ENCODE assay signal across 9 cellular contexts in the genomic region with DNA sequence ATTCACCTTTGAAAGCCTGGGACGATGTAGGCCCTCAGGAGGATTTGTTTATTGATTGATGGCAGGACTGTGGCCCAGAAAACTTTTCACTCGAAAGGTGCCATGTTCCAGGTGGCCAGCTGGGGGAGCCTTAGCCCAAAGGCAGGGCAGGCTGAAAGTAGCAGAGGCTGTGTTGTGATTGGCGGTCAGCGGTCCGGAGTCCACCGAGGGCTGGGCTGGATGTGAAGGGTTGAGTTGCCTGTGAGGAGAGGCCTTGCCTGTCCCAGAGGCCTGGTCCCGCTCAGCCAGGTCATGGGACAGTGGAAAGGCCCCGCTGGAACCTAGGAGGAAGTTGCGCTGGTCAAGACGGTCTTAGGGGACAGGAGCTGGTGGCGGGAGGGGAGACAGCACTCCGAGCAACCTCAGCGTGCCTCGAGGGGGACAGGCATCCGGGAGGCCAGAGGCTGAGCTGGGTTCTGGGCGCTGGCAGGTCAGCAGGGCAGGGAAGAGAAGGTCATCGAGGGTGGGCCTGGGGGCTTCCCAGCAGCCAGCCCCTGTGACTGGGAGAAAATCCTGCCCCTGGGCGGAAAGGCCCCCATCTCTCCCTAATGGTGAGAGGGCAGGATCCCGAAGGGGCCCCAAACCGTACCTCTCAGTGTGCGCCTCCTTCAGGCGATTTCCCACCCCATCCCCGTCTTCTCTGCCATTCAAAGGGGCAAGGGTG. TPM values are rescaled to one million over a fixed set of nuclear protein-coding genes. Genes with fewer than 3 reads are reported as not detected.
DNase-seq lines count a peak whose midpoint lies in the region; ATAC-seq and TF ChIP-seq lines count a peak whose summit lies in the region.
"Had no signal": no experiment of that assay in that cellular context is flagged by ENCODE, and none has a peak within 500 bp of the region (broad histone marks: within the 10 kb centered on the region; RNA-seq: fewer than 3 reads in every experiment).

No MANE protein-coding gene starts in this region.

- H3K4me2 ChIP-seq in OCI-LY3 (ENCODE audit: low read length) = peak overlapping the region; percentile 73

- POLR2A ChIA-PET in AG04449 (lab: Yijun Ruan, JAX) = no interaction called here

- CTCF ChIA-PET in AG04449 (lab: Yijun Ruan, JAX) = interaction anchor here (1.0 to 1.3 kb wide), 2 partner anchors 9 to 20 kb away, joined by 3 read pairs; no protein-coding TSS in a partner anchor

- peak overlapping the region; percentile 31; the same call in 1 of the 2 replicates for H3K9ac ChIP-seq in OCI-LY3 (ENCODE audit: low read length)

- peak; percentile 75 for ATAC-seq in HG02981 (IDR thresholded peaks at IDR 0.05; ENCODE audit: unreplicated experiment)

- H3K4me1 ChIP-seq in OCI-LY3 (ENCODE audit: low read length) = peaks cover 5% of the 10 kb centered on the region; the same call in 1 of the 2 replicates
- no peaks in the 10 kb centered on the region for H3K4me1 ChIP-seq in ascending aorta

- peak overlapping the region; percentile 83; the same call in 1 of the 2 replicates for H2AFZ ChIP-seq in OCI-LY3 (ENCODE audit: low read depth, low read length)

- no peaks in the 10 kb centered on the region for H4K20me1 ChIP-seq in OCI-LY3 (ENCODE audit: insufficient read depth, low read length)

- DNase-seq in AG04449 (ENCODE audit: low read depth, low spot score) (no peak), iPS DF 19.7 (ENCODE audit: low read depth, low spot score) (peak; percentile 73), ascending aorta (ENCODE audit: low spot score in 2 of 2) (no peak)
- DNase-seq in activated T-helper 9 cell treated with anti-CD3 and anti-CD28 coated beads, Interleukin-2, amount 50 U/mL, for 16 hours (ENCODE audit: low read depth) = peak; percentile 5
- DNase-seq in stimulated activated CD4-positive, alpha-beta T cell treated with anti-CD3 and anti-CD28 coated beads, TNF-alpha, amount 100 ng/mL, for 48 hours (ENCODE audit: low read depth in 3 of 3) = peak; percentile 19 to 41 (median 37)

- H3K79me2 ChIP-seq in OCI-LY3 (ENCODE audit: low read length) = no peaks in the 10 kb centered on the region

- H3K36me3 ChIP-seq in OCI-LY3 (replicated peaks; ENCODE audit: low read depth, low read length) = no peaks in the 10 kb centered on the region
- H3K36me3 ChIP-seq in ascending aorta = no peaks in the 10 kb centered on the region

- H3K27me3 ChIP-seq in OCI-LY3 (ENCODE audit: low read depth, low read length) (no peaks in the 10 kb centered on the region), ascending aorta (no peaks in the 10 kb centered on the region)

- H3K4me3 ChIP-seq in AG04449 (ENCODE audit: low read depth, low read length) (no peak overlapping the region), GM12875 (ENCODE audit: low read depth, low read length) (no peak overlapping the region), OCI-LY3 (ENCODE audit: low read length) (peak overlapping the region; percentile 69), ascending aorta (no peak overlapping the region)

- H3K9me3 ChIP-seq in OCI-LY3 (ENCODE audit: insufficient read depth, low read length) = no peaks in the 10 kb centered on the region
- peaks cover 0 to 8% of the 10 kb centered on the region in 2 donors for H3K9me3 ChIP-seq in ascending aorta

- TF ChIP-seq CTCF in AG04449 (IDR thresholded peaks at IDR 0.05; ENCODE audit: insufficient read depth, low read length, missing control alignments) = peak; percentile 60
- TF ChIP-seq CTCF in GM12875 (IDR thresholded peaks at IDR 0.05; ENCODE audit: borderline replicate concordance, insufficient read depth, low read depth, low read length) = peak; percentile 87
- peak; percentile 89 for TF ChIP-seq CTCF in OCI-LY3 (IDR thresholded peaks at IDR 0.05; ENCODE audit: low read depth, low read length)
- TF ChIP-seq CTCF in ascending aorta (IDR thresholded peaks at IDR 0.05) = no peak

- H3K27ac ChIP-seq in OCI-LY3 (ENCODE audit: low read length) (no peak overlapping the region), ascending aorta (no peak overlapping the region)

- intact Hi-C loops in ascending aorta (cut with DNase I) = no loop called here

RNA-seq across cellular contexts. Expression of a gene that starts 26.3 kb away (rescaled TPM):
- total RNA-seq in ascending aorta = not detected
- total RNA-seq: pulmonary artery endothelial cell had no signal

RNA-seq across cellular contexts. Expression of a gene that starts 39.2 kb away (rescaled TPM):
- 98.3 TPM for total RNA-seq in ascending aorta

RNA-seq across cellular contexts. Expression of a gene that starts 52.0 kb away (rescaled TPM):
- 70.4 TPM for total RNA-seq in ascending aorta

RNA-seq across cellular contexts. Expression of a gene that starts 52.3 kb away (rescaled TPM):
- total RNA-seq in ascending aorta = 2.2 TPM

Comparison
In these comparisons a context has a peak if more than half of its experiments do, and no peak if none do; other contexts are left out.
1. DNase-seq: peak in activated T-helper 9 cell treated with anti-CD3 and anti-CD28 coated beads, Interleukin-2, amount 50 U/mL, for 16 hours (single experiment), iPS DF 19.7 (single experiment) and stimulated activated CD4-positive, alpha-beta T cell treated with anti-CD3 and anti-CD28 coated beads, TNF-alpha, amount 100 ng/mL, for 48 hours (3 of 3); none in AG04449 (single experiment) and ascending aorta (0 of 2).
2. CTCF ChIP-seq: peak in AG04449 (single experiment), GM12875 (single experiment) and OCI-LY3 (single experiment); none in ascending aorta (0 of 3).